In genomic region chr1:206951318-206952105, GRCh38 we compare ENCODE assay signal across 20 cellular contexts. TPM values are rescaled to one million over a fixed set of nuclear protein-coding genes. Genes with fewer than 3 reads are reported as not detected.
DNase-seq lines count a peak whose midpoint lies in the region; ATAC-seq and TF ChIP-seq lines count a peak whose summit lies in the region.
"Had no signal": no experiment of that assay in that cellular context is flagged by ENCODE, and none has a peak within 500 bp of the region (broad histone marks: within the 10 kb centered on the region; RNA-seq: fewer than 3 reads in every experiment).

No MANE protein-coding gene starts in this region.

- H3K4me1 ChIP-seq in esophagus (ENCODE audit: control insufficient read depth in 2 of 2, insufficient read depth in 2 of 2, low read length in 1 of 2) (peaks cover 0 to 12% of the 10 kb centered on the region in 2 donors), stomach (peaks cover 33 to 65% (median 47%) of the 10 kb centered on the region in 4 donors), adrenal gland (replicated peaks in 1 of 2) (no peaks in the 10 kb centered on the region)

- peak; percentile 36 for ATAC-seq in HG03342 (IDR thresholded peaks at IDR 0.05; ENCODE audit: unreplicated experiment)
- ATAC-seq: activated CD4-positive, alpha-beta T cell treated with anti-CD3 and anti-CD28 coated beads for 36 hours; PC-3; T-cell had no signal

- no peak for TF ChIP-seq POLR2A in stomach (IDR thresholded peaks at IDR 0.05)
- no peak for TF ChIP-seq POLR2A in adrenal gland (IDR thresholded peaks at IDR 0.05)

- WGBS in esophagus, 2 donors: 73 to 75% methylated on average over 4 of the region's 4 CpGs
- WGBS in stomach, 5 donors: 43 to 73% (median 49%) methylated on average over 4 of the region's 4 CpGs
- WGBS in adrenal gland, 4 donors: 81 to 86% (median 84%) methylated on average over 4 of the region's 4 CpGs

- H3K27me3 ChIP-seq in esophagus (ENCODE audit: control insufficient read depth in 1 of 2, insufficient read depth in 2 of 2, low read length in 2 of 2): no peaks in the 10 kb centered on the region
- H3K27me3 ChIP-seq in stomach: no peaks in the 10 kb centered on the region
- no peaks in the 10 kb centered on the region for H3K27me3 ChIP-seq in adrenal gland
- H3K27me3 ChIP-seq: neural progenitor cell had no signal

- peak overlapping the region; percentile 53 to 94 for H3K27ac ChIP-seq in esophagus (ENCODE audit: low read depth in 2 of 2, low read length in 1 of 2)
- peak overlapping the region in 4 of 5 donors; percentile 2 to 87 (median 72) for H3K27ac ChIP-seq in stomach
- H3K27ac ChIP-seq in adrenal gland: no peak overlapping the region
- H3K27ac ChIP-seq: coronary artery, neural progenitor cell had no signal

- no peaks in the 10 kb centered on the region for H3K9me3 ChIP-seq in esophagus (ENCODE audit: control insufficient read depth in 2 of 2, insufficient read depth in 1 of 2, low read depth in 1 of 2, low read length in 1 of 2)
- H3K9me3 ChIP-seq in stomach: no peaks in the 10 kb centered on the region
- no peaks in the 10 kb centered on the region for H3K9me3 ChIP-seq in adrenal gland (replicated peaks in 1 of 3)

- intact Hi-C loops in stomach (cut with DNase I; ENCODE audit: low total_unique reads) (no loop called here), adrenal gland (cut with DNase I) (no loop called here)

- H3K4me3 ChIP-seq in esophagus (ENCODE audit: low read depth in 1 of 2, low read length in 2 of 2) (no peak overlapping the region), stomach (no peak overlapping the region), adrenal gland (no peak overlapping the region)
- H3K4me3 ChIP-seq: coronary artery, neural progenitor cell had no signal

- DNase-seq in DMS 273 (lab: John Stamatoyannopoulos, UW; ENCODE audit: unreplicated experiment) (peak; percentile 25), DMS 273 treated with DMSO at 0.1 percent for 48 hours (lab: John Stamatoyannopoulos, UW) (no peak), stomach (no peak), adrenal gland (no peak), COLO668 (lab: John Stamatoyannopoulos, UW; ENCODE audit: unreplicated experiment) (no peak), epidermal melanocyte (ENCODE audit: insufficient read length, low spot score) (no peak)
- DNase-seq: 8988T; activated CD4-positive, alpha-beta T cell treated with anti-CD3 and anti-CD28 coated beads for 36 hours; activated T-cell treated with anti-CD3 and anti-CD28 coated beads, Interleukin-2, amount 50 U/mL, for 24 hours; amniotic stem cell; foreskin melanocyte; NCI-H2107; PC-3; T-cell had no signal

- TF ChIP-seq EP300 in stomach (IDR thresholded peaks at IDR 0.05): no peak

- no peaks in the 10 kb centered on the region for H3K36me3 ChIP-seq in esophagus (ENCODE audit: control insufficient read depth in 2 of 2, insufficient read depth in 2 of 2, low read length in 1 of 2)
- no peaks in the 10 kb centered on the region for H3K36me3 ChIP-seq in stomach
- H3K36me3 ChIP-seq in adrenal gland (replicated peaks in 1 of 2): no peaks in the 10 kb centered on the region
- H3K36me3 ChIP-seq: neural progenitor cell had no signal

- TF ChIP-seq CTCF in stomach (IDR thresholded peaks at IDR 0.05): no peak
- no peak for TF ChIP-seq CTCF in adrenal gland (IDR thresholded peaks at IDR 0.05)

RNA-seq across cellular contexts. Expression of gene PIGR, which starts 5.2 kb away (rescaled TPM):
- polyA plus RNA-seq in esophagus (1 to 10 TPM in 1 of 2 donors, under 1 TPM in 1; 0.24 to 1.2 TPM), stomach (100 to 1,000 TPM in 2 of 3 donors, 1 to 10 TPM in 1; 6.3 to 176 (median 150) TPM), adrenal gland (under 1 TPM; 0.04 to 0.88 (median 0.10) TPM)
- total RNA-seq in stomach (1,000 to 10,000 TPM in 2 of 5 donors, 100 to 1,000 TPM in 2, 10 to 100 TPM in 1; 72.7 to 3,112 (median 316) TPM), adrenal gland (1 to 10 TPM in 3 of 8 donors, under 1 TPM in 3, not detected in 2; under 0.01 to 3.4 (median 1.1) TPM)
- total RNA-seq: PC-3 had no signal

RNA-seq across cellular contexts. Expression of gene FCAMR, which starts 18.7 kb away (rescaled TPM):
- polyA plus RNA-seq in esophagus (under 1 TPM; 0.02 to 0.06 TPM), stomach (under 1 TPM in 1 of 3 donors, not detected in 2; 0.30 TPM), adrenal gland (not detected)
- total RNA-seq in stomach (under 1 TPM in 2 of 5 donors, not detected in 3; 0.37 to 0.58 TPM), adrenal gland (not detected)
- total RNA-seq: activated CD4-positive, alpha-beta T cell treated with anti-CD3 and anti-CD28 coated beads for 36 hours; PC-3; T-cell; temporal lobe had no signal
- polyA plus RNA-seq: keratinocyte had no signal

RNA-seq across cellular contexts. Expression of gene FCMR, which starts 29.8 kb away (rescaled TPM):
- polyA plus RNA-seq in esophagus (1 to 10 TPM in 1 of 2 donors, under 1 TPM in 1; 0.90 to 2.5 TPM), stomach (1 to 10 TPM; 3.3 to 6.7 (median 3.7) TPM), adrenal gland (1 to 10 TPM in 2 of 3 donors, under 1 TPM in 1; 0.27 to 1.5 (median 1.2) TPM)
- total RNA-seq in stomach (1 to 10 TPM in 3 of 5 donors, not detected in 2; 4.5 to 6.6 (median 5.2) TPM), adrenal gland (1 to 10 TPM in 5 of 8 donors, under 1 TPM in 2, not detected in 1; 0.43 to 3.0 (median 1.6) TPM)

RNA-seq across cellular contexts. Expression of gene IL24, which starts 54.3 kb away (rescaled TPM):
- polyA plus RNA-seq in esophagus: not detected
- not detected for total RNA-seq in stomach
- polyA plus RNA-seq in stomach: under 1 TPM in 1 of 3 donors, not detected in 2; 1.00 TPM
- not detected for total RNA-seq in adrenal gland
- polyA plus RNA-seq in adrenal gland: not detected
- total RNA-seq: temporal lobe had no signal

Comparison
In these comparisons a context has a peak if more than half of its experiments do, and no peak if none do; other contexts are left out.
1. H3K27ac ChIP-seq: peak in esophagus (2 of 2) and stomach (4 of 5); none in adrenal gland (0 of 5).